20 cellular contexts compared by ENCODE assay signal in the genomic region with DNA sequence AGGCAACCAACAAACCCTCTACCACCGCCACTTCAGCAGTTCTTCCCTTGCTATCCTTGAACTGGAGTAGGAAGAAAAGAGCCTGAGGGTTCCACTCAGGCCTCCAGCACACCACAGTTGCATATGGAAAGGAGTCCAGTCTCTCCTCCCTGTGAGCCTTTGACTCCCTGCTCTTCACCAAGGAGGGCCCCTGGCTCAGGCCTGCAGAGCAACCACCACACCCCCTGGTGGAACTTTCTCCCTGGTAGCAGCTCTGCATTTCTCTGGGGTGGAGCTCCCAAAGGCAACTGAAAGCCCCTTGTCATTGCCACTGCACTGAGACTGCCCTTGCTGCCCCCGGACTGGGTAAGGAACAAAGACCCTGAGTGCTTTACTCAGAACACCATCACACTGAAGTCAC.
"Had no signal": no experiment of that assay in that cellular context is flagged by ENCODE, and none has a peak within 500 bp of the region (broad histone marks: within the 10 kb centered on the region; RNA-seq: fewer than 3 reads in every experiment).

No MANE protein-coding gene starts in this region.

- H3K27me3 ChIP-seq: cardiac muscle cell, heart right ventricle, spleen had no signal

- H3K27ac ChIP-seq: cardiac muscle cell, heart right ventricle, spleen had no signal

- FAIRE-seq: frontal cortex had no signal

- DNase-seq: activated CD4-positive, alpha-beta T cell treated with anti-CD3 and anti-CD28 coated beads, Interleukin-2, amount 50 U/mL, for 4 hours; activated CD4-positive, CD25-positive, alpha-beta regulatory T cell treated with anti-CD3 and anti-CD28 coated beads, Interleukin-2, amount 50 U/mL, for 72 hours; activated naive CD4-positive, alpha-beta T cell; activated naive CD8-positive, alpha-beta T cell treated with anti-CD3 and anti-CD28 coated beads for 36 hours; amygdala; dermis blood vessel endothelial cell; erythroblast; heart right ventricle; immature natural killer cell; kidney glomerular epithelial cell; left ventricle myocardium superior; mesenchymal stem cell; naive thymus-derived CD4-positive, alpha-beta T cell; spleen; stimulated activated CD4-positive, alpha-beta T cell treated with anti-CD3 and anti-CD28 coated beads, Interleukin-4, amount 100 ng/mL, for 4 hours; stimulated activated naive B cell treated with anti-CD40 and anti-IgM and Interleukin-4, amounts not matched to agents 10 μg/mL and 1 μg/mL and 100 μg/mL, for 72 hours; T1000 had no signal

- H3K36me3 Mint-ChIP-seq: activated naive CD8-positive, alpha-beta T cell treated with anti-CD3 and anti-CD28 coated beads for 36 hours; immature natural killer cell; naive thymus-derived CD4-positive, alpha-beta T cell; stimulated activated naive B cell treated with anti-CD40 and anti-IgM and Interleukin-4, amounts not matched to agents 10 μg/mL and 1 μg/mL and 100 μg/mL, for 72 hours had no signal

- H3K27me3 Mint-ChIP-seq: activated naive CD8-positive, alpha-beta T cell treated with anti-CD3 and anti-CD28 coated beads for 36 hours; activated T-helper 17 cell treated with anti-CD3 and anti-CD28 coated beads, Interleukin-2, amount 50 U/mL, for 72 hours; naive thymus-derived CD4-positive, alpha-beta T cell; stimulated activated naive B cell treated with anti-CD40 and anti-IgM and Interleukin-4, amounts not matched to agents 10 μg/mL and 1 μg/mL and 100 μg/mL, for 72 hours had no signal

- H3K36me3 ChIP-seq: cardiac muscle cell, heart right ventricle, spleen had no signal

- ATAC-seq: activated T-helper 17 cell treated with anti-CD3 and anti-CD28 coated beads, Interleukin-2, amount 50 U/mL, for 72 hours; heart right ventricle; left ventricle myocardium superior; naive thymus-derived CD4-positive, alpha-beta T cell had no signal

- H3K4me3 ChIP-seq: cardiac muscle cell, heart right ventricle, spleen had no signal

- H3K4me3 Mint-ChIP-seq: activated naive CD8-positive, alpha-beta T cell treated with anti-CD3 and anti-CD28 coated beads for 36 hours; activated T-helper 17 cell treated with anti-CD3 and anti-CD28 coated beads, Interleukin-2, amount 50 U/mL, for 72 hours; immature natural killer cell; naive thymus-derived CD4-positive, alpha-beta T cell; stimulated activated naive B cell treated with anti-CD40 and anti-IgM and Interleukin-4, amounts not matched to agents 10 μg/mL and 1 μg/mL and 100 μg/mL, for 72 hours had no signal

- H3K27ac Mint-ChIP-seq: activated naive CD8-positive, alpha-beta T cell treated with anti-CD3 and anti-CD28 coated beads for 36 hours; activated T-helper 17 cell treated with anti-CD3 and anti-CD28 coated beads, Interleukin-2, amount 50 U/mL, for 72 hours; immature natural killer cell; naive thymus-derived CD4-positive, alpha-beta T cell; stimulated activated naive B cell treated with anti-CD40 and anti-IgM and Interleukin-4, amounts not matched to agents 10 μg/mL and 1 μg/mL and 100 μg/mL, for 72 hours had no signal

- H3K4me1 Mint-ChIP-seq: activated naive CD8-positive, alpha-beta T cell treated with anti-CD3 and anti-CD28 coated beads for 36 hours; activated T-helper 17 cell treated with anti-CD3 and anti-CD28 coated beads, Interleukin-2, amount 50 U/mL, for 72 hours; immature natural killer cell; naive thymus-derived CD4-positive, alpha-beta T cell; stimulated activated naive B cell treated with anti-CD40 and anti-IgM and Interleukin-4, amounts not matched to agents 10 μg/mL and 1 μg/mL and 100 μg/mL, for 72 hours had no signal

- H3K4me1 ChIP-seq: heart right ventricle, spleen had no signal
